ENCODE assay signal across 2 cellular contexts in the genomic region with DNA sequence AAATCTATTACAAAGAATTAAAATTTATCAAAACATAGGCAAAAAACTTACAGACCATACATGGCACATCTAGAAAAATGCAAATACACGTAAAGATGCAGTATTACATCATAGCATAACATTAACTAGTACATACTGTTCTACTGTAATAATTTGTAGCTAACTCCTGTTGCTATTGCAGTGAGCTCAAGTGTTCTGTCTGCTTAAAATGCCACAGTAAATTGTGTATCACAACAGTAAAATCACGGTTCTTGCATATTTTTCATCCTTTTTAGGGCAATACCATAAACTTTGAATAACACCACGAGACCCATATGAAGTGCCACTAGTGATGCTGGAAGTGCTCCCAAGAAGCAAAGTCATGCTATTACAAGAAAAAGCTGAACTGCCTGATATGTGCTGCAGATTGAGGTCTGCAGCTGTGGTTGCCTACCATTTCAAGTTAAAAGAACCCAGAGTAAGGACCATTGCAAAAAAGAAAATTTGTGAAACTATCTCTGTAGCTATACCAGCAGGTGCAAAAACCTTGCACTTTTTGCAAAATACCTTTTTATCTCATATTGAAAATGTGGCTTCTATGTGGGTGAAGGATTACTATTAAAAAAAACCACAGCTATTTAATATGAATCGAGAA.
TF ChIP-seq lines count a peak whose summit lies in the region.

No MANE protein-coding gene starts in this region.

TF ChIP-seq in GM23338, 12 proteins besides CTCF, POLR2A, EP300 and RAD21 (continued from another document):
- TF ChIP-seq, protein P1, sequence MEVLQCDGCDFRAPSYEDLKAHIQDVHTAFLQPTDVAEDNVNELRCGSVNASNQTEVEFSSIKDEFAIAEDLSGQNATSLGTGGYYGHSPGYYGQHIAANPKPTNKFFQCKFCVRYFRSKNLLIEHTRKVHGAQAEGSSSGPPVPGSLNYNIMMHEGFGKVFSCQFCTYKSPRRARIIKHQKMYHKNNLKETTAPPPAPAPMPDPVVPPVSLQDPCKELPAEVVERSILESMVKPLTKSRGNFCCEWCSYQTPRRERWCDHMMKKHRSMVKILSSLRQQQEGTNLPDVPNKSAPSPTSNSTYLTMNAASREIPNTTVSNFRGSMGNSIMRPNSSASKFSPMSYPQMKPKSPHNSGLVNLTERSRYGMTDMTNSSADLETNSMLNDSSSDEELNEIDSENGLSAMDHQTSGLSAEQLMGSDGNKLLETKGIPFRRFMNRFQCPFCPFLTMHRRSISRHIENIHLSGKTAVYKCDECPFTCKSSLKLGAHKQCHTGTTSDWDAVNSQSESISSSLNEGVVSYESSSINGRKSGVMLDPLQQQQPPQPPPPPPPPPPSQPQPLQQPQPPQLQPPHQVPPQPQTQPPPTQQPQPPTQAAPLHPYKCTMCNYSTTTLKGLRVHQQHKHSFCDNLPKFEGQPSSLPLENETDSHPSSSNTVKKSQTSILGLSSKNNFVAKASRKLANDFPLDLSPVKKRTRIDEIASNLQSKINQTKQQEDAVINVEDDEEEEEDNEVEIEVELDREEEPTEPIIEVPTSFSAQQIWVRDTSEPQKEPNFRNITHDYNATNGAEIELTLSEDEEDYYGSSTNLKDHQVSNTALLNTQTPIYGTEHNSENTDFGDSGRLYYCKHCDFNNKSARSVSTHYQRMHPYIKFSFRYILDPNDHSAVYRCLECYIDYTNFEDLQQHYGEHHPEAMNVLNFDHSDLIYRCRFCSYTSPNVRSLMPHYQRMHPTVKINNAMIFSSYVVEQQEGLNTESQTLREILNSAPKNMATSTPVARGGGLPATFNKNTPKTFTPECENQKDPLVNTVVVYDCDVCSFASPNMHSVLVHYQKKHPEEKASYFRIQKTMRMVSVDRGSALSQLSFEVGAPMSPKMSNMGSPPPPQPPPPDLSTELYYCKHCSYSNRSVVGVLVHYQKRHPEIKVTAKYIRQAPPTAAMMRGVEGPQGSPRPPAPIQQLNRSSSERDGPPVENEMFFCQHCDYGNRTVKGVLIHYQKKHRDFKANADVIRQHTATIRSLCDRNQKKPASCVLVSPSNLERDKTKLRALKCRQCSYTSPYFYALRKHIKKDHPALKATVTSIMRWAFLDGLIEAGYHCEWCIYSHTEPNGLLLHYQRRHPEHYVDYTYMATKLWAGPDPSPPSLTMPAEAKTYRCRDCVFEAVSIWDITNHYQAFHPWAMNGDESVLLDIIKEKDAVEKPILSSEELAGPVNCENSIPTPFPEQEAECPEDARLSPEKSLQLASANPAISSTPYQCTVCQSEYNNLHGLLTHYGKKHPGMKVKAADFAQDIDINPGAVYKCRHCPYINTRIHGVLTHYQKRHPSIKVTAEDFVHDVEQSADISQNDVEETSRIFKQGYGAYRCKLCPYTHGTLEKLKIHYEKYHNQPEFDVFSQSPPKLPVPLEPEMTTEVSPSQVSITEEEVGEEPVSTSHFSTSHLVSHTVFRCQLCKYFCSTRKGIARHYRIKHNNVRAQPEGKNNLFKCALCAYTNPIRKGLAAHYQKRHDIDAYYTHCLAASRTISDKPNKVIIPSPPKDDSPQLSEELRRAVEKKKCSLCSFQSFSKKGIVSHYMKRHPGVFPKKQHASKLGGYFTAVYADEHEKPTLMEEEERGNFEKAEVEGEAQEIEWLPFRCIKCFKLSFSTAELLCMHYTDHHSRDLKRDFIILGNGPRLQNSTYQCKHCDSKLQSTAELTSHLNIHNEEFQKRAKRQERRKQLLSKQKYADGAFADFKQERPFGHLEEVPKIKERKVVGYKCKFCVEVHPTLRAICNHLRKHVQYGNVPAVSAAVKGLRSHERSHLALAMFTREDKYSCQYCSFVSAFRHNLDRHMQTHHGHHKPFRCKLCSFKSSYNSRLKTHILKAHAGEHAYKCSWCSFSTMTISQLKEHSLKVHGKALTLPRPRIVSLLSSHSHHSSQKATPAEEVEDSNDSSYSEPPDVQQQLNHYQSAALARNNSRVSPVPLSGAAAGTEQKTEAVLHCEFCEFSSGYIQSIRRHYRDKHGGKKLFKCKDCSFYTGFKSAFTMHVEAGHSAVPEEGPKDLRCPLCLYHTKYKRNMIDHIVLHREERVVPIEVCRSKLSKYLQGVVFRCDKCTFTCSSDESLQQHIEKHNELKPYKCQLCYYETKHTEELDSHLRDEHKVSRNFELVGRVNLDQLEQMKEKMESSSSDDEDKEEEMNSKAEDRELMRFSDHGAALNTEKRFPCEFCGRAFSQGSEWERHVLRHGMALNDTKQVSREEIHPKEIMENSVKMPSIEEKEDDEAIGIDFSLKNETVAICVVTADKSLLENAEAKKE (CRISPR knock-in tag; IDR thresholded peaks at IDR 0.05) = no peak
- TF ChIP-seq JUNB (IDR thresholded peaks at IDR 0.05; ENCODE audit: unreplicated experiment) (no peak), NANOG (IDR thresholded peaks at IDR 0.05; ENCODE audit: borderline replicate concordance) (no peak)
- TF ChIP-seq, protein P2, sequence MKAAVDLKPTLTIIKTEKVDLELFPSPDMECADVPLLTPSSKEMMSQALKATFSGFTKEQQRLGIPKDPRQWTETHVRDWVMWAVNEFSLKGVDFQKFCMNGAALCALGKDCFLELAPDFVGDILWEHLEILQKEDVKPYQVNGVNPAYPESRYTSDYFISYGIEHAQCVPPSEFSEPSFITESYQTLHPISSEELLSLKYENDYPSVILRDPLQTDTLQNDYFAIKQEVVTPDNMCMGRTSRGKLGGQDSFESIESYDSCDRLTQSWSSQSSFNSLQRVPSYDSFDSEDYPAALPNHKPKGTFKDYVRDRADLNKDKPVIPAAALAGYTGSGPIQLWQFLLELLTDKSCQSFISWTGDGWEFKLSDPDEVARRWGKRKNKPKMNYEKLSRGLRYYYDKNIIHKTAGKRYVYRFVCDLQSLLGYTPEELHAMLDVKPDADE (IDR thresholded peaks at IDR 0.05) = no peak

TF ChIP-seq in WTC11, 78 proteins besides CTCF, POLR2A, EP300 and RAD21 (continued from another document):
- TF ChIP-seq, protein P3, sequence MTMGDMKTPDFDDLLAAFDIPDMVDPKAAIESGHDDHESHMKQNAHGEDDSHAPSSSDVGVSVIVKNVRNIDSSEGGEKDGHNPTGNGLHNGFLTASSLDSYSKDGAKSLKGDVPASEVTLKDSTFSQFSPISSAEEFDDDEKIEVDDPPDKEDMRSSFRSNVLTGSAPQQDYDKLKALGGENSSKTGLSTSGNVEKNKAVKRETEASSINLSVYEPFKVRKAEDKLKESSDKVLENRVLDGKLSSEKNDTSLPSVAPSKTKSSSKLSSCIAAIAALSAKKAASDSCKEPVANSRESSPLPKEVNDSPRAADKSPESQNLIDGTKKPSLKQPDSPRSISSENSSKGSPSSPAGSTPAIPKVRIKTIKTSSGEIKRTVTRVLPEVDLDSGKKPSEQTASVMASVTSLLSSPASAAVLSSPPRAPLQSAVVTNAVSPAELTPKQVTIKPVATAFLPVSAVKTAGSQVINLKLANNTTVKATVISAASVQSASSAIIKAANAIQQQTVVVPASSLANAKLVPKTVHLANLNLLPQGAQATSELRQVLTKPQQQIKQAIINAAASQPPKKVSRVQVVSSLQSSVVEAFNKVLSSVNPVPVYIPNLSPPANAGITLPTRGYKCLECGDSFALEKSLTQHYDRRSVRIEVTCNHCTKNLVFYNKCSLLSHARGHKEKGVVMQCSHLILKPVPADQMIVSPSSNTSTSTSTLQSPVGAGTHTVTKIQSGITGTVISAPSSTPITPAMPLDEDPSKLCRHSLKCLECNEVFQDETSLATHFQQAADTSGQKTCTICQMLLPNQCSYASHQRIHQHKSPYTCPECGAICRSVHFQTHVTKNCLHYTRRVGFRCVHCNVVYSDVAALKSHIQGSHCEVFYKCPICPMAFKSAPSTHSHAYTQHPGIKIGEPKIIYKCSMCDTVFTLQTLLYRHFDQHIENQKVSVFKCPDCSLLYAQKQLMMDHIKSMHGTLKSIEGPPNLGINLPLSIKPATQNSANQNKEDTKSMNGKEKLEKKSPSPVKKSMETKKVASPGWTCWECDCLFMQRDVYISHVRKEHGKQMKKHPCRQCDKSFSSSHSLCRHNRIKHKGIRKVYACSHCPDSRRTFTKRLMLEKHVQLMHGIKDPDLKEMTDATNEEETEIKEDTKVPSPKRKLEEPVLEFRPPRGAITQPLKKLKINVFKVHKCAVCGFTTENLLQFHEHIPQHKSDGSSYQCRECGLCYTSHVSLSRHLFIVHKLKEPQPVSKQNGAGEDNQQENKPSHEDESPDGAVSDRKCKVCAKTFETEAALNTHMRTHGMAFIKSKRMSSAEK (CRISPR knock-in tag; IDR thresholded peaks at IDR 0.05; ENCODE audit: borderline replicate concordance) = no peak
- TF ChIP-seq, protein P4, sequence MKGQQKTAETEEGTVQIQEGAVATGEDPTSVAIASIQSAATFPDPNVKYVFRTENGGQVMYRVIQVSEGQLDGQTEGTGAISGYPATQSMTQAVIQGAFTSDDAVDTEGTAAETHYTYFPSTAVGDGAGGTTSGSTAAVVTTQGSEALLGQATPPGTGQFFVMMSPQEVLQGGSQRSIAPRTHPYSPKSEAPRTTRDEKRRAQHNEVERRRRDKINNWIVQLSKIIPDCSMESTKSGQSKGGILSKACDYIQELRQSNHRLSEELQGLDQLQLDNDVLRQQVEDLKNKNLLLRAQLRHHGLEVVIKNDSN (CRISPR knock-in tag; IDR thresholded peaks at IDR 0.05) = no peak
- TF ChIP-seq NR1H2 (CRISPR knock-in tag; IDR thresholded peaks at IDR 0.05) = no peak
- TF ChIP-seq, protein P5, sequence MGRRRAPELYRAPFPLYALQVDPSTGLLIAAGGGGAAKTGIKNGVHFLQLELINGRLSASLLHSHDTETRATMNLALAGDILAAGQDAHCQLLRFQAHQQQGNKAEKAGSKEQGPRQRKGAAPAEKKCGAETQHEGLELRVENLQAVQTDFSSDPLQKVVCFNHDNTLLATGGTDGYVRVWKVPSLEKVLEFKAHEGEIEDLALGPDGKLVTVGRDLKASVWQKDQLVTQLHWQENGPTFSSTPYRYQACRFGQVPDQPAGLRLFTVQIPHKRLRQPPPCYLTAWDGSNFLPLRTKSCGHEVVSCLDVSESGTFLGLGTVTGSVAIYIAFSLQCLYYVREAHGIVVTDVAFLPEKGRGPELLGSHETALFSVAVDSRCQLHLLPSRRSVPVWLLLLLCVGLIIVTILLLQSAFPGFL (CRISPR knock-in tag; IDR thresholded peaks at IDR 0.05; ENCODE audit: borderline replicate concordance) = no peak
TF ChIP-seq in WTC11: peak in this region for 0.
